8 cellular contexts compared by ENCODE assay signal in the genomic region with DNA sequence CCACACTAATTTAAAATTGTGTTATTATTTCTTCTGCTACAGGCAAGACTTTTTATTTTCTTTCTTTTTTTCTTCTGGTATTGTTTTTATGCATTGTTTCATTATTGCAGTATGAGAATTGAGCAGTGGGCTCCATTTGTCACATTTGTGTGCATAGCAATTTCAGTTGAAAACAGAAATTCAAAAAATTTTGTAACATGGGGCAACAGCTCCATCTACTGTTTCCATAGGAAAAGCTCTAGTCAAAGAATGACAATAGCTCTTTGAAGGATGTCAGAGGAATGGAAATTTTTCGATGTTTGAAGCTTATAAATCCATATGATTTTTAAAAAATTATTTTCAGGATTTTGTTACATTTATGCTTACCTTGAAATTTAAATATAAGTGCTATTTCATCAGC.
DNase-seq lines count a peak whose midpoint lies in the region; ATAC-seq and TF ChIP-seq lines count a peak whose summit lies in the region.

No MANE protein-coding gene starts in this region.

- TF ChIP-seq CTCF in astrocyte of the spinal cord (IDR thresholded peaks at IDR 0.05; ENCODE audit: low read depth, low read length) (peak; percentile 69), kidney epithelial cell (IDR thresholded peaks at IDR 0.05; ENCODE audit: insufficient read depth, low read length, poor library complexity, severe bottlenecking) (peak; percentile 56)

- in situ Hi-C loops in astrocyte of the spinal cord (cut with HindIII; ENCODE audit: low sequenced_read_pairs), result no loop called here

- H3K36me3 ChIP-seq in kidney epithelial cell (ENCODE audit: control insufficient read depth, insufficient read depth, low read length), result no peaks in the 10 kb centered on the region

- DNase-seq in D341Med (ENCODE audit: low spot score), result peak; percentile 30
- peak; percentile 57 for DNase-seq in NCI-H1105 treated with DMSO at 0.1 percent for 48 hours (lab: John Stamatoyannopoulos, UW)
- peak; percentile 50 for DNase-seq in astrocyte of the spinal cord (ENCODE audit: low read depth, low spot score)
- DNase-seq in kidney epithelial cell (ENCODE audit: low read depth), result no peak
- no peak for DNase-seq in NCI-H2029 treated with DMSO at 0.1 percent for 48 hours (lab: John Stamatoyannopoulos, UW)

- H3K27me3 ChIP-seq in kidney epithelial cell (ENCODE audit: control insufficient read depth, insufficient read depth, low read length), result no peaks in the 10 kb centered on the region

- no peak overlapping the region for H3K4me3 ChIP-seq in astrocyte of the spinal cord (ENCODE audit: low read depth, low read length)
- H3K4me3 ChIP-seq in kidney epithelial cell (ENCODE audit: low read depth, low read length), result no peak overlapping the region

- peak; percentile 41 for ATAC-seq in GM19372 (IDR thresholded peaks at IDR 0.05; ENCODE audit: low read depth, unreplicated experiment)
- no peak for ATAC-seq in GM21825 (IDR thresholded peaks at IDR 0.05; ENCODE audit: unreplicated experiment)
- no peak for ATAC-seq in HG03457 (IDR thresholded peaks at IDR 0.05; ENCODE audit: unreplicated experiment)

Comparison
In these comparisons a context has a peak if more than half of its experiments do, and no peak if none do; other contexts are left out.
1. DNase-seq: peak in D341Med (single experiment), NCI-H1105 treated with DMSO at 0.1 percent for 48 hours (single experiment) and astrocyte of the spinal cord (single experiment); none in kidney epithelial cell (single experiment) and NCI-H2029 treated with DMSO at 0.1 percent for 48 hours (single experiment).